Comparison of ENCODE assay signal across 1 cellular context in the genomic region with DNA sequence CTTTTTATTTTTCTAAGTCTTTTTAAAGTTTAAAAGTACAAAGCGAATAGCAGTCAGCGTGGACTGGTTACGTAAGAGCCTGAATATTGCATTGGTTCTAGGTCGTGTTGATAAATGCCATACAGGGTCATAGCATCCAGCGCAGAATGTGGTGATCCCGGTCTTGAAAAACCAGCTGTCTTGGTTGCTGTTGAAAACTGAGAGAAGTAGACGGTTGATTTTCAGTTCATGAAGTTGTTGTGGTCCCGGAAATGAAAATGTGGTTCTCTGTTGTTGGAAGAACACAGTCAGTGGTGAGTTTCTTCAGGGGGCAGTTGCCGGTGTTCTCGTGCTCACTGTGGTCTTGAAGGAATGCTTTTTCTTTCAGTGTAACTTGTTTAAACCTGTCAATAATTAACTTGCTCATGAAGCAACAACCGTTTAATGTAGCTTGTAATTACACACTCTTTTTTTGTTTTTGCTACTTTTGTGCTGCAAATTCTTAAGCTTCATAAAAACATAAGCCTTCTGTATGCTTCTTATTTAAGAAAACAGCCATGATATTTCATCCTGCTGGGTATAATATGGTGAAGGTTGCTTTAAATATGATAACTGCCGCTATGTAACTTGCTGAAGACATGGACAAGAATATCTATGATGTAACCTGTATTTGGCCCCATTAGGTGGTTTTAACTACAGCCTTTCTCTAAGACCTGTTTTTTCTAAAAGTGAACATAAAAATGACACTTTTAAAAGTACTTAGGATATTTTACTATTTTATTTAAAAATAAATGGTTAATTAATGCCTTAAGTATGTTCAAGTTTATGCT.
TF ChIP-seq lines count a peak whose summit lies in the region.

No MANE protein-coding gene starts in this region.

TF ChIP-seq in HepG2, 621 proteins besides CTCF, POLR2A, EP300 and RAD21 (continued from another document and continues in another):
- 0 out of 2 replicates have a peak, but pooled peaks have one; percentile 28 for TF ChIP-seq ZBTB34 (CRISPR knock-in tag; IDR thresholded peaks at IDR 0.05)
- TF ChIP-seq SAFB2 (CRISPR knock-in tag; IDR thresholded peaks at IDR 0.05; ENCODE audit: borderline replicate concordance, low read depth): no peak
- no peak for TF ChIP-seq GLI4 (CRISPR knock-in tag; IDR thresholded peaks at IDR 0.05; ENCODE audit: borderline replicate concordance)
- TF ChIP-seq HINFP (CRISPR knock-in tag; IDR thresholded peaks at IDR 0.05; ENCODE audit: low read depth): no peak
- peak; percentile 3; the same call in 1 of the 2 replicates for TF ChIP-seq KLF6 (CRISPR knock-in tag; IDR thresholded peaks at IDR 0.05)
- 0 out of 2 replicates have a peak, but pooled peaks have one; percentile 18 for TF ChIP-seq ZNF510 (CRISPR knock-in tag; IDR thresholded peaks at IDR 0.05; ENCODE audit: low read depth)
- TF ChIP-seq, protein P1, sequence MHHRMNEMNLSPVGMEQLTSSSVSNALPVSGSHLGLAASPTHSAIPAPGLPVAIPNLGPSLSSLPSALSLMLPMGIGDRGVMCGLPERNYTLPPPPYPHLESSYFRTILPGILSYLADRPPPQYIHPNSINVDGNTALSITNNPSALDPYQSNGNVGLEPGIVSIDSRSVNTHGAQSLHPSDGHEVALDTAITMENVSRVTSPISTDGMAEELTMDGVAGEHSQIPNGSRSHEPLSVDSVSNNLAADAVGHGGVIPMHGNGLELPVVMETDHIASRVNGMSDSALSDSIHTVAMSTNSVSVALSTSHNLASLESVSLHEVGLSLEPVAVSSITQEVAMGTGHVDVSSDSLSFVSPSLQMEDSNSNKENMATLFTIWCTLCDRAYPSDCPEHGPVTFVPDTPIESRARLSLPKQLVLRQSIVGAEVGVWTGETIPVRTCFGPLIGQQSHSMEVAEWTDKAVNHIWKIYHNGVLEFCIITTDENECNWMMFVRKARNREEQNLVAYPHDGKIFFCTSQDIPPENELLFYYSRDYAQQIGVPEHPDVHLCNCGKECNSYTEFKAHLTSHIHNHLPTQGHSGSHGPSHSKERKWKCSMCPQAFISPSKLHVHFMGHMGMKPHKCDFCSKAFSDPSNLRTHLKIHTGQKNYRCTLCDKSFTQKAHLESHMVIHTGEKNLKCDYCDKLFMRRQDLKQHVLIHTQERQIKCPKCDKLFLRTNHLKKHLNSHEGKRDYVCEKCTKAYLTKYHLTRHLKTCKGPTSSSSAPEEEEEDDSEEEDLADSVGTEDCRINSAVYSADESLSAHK (CRISPR knock-in tag; IDR thresholded peaks at IDR 0.05; ENCODE audit: borderline replicate concordance): no peak
- no peak for TF ChIP-seq ZNF775 (CRISPR knock-in tag; IDR thresholded peaks at IDR 0.05; ENCODE audit: borderline replicate concordance)
- peak; percentile 47; the same call in 1 of the 2 replicates for TF ChIP-seq ZNF337 (CRISPR knock-in tag; IDR thresholded peaks at IDR 0.05; ENCODE audit: borderline replicate concordance, low read depth)
- peak; percentile 20; the same call in 1 of the 2 replicates for TF ChIP-seq SATB2 (CRISPR knock-in tag; IDR thresholded peaks at IDR 0.05)
- TF ChIP-seq NR2F1 (CRISPR knock-in tag; IDR thresholded peaks at IDR 0.05): peak in 1 of 2 experiments; percentile 48; a peak in 1 of 4 replicates
- no peak for TF ChIP-seq FOXM1 (CRISPR knock-in tag; IDR thresholded peaks at IDR 0.05)
- TF ChIP-seq BHLHE40 (IDR thresholded peaks at IDR 0.05; ENCODE audit: low read length): no peak
- TF ChIP-seq SSRP1 (CRISPR knock-in tag; IDR thresholded peaks at IDR 0.05): no peak
- no peak for TF ChIP-seq ZNF678 (CRISPR knock-in tag; IDR thresholded peaks at IDR 0.05)
- no peak for TF ChIP-seq DNMT1 (CRISPR knock-in tag; IDR thresholded peaks at IDR 0.05)
- TF ChIP-seq ZBTB3 (CRISPR knock-in tag; IDR thresholded peaks at IDR 0.05; ENCODE audit: borderline replicate concordance, low read depth): peak; percentile 88
- TF ChIP-seq ZBTB20 (CRISPR knock-in tag; IDR thresholded peaks at IDR 0.05; ENCODE audit: borderline replicate concordance, low read depth): peak; percentile 66; the same call in 1 of the 2 replicates
- TF ChIP-seq ZNF761 (CRISPR knock-in tag; conservative IDR thresholded peaks at IDR 0.05): 0 out of 2 replicates have a peak, but pooled peaks have one; percentile 57
- TF ChIP-seq ZSCAN9 (CRISPR knock-in tag; IDR thresholded peaks at IDR 0.05; ENCODE audit: borderline replicate concordance): peak; percentile 54; the same call in 1 of the 2 replicates
- TF ChIP-seq, protein P2, sequence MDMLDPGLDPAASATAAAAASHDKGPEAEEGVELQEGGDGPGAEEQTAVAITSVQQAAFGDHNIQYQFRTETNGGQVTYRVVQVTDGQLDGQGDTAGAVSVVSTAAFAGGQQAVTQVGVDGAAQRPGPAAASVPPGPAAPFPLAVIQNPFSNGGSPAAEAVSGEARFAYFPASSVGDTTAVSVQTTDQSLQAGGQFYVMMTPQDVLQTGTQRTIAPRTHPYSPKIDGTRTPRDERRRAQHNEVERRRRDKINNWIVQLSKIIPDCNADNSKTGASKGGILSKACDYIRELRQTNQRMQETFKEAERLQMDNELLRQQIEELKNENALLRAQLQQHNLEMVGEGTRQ (IDR thresholded peaks at IDR 0.05; ENCODE audit: low read depth, low read length): no peak
- TF ChIP-seq, protein P2 (CRISPR knock-in tag; IDR thresholded peaks at IDR 0.05; ENCODE audit: borderline replicate concordance): peak; percentile 28; the same call in 1 of the 2 replicates
- peak; percentile 19; the same call in 1 of the 2 replicates for TF ChIP-seq ELF1 (CRISPR knock-in tag; IDR thresholded peaks at IDR 0.05)
- peak; percentile 82; the same call in 1 of the 2 replicates for TF ChIP-seq ZNF414 (CRISPR knock-in tag; IDR thresholded peaks at IDR 0.05)
- no peak for TF ChIP-seq NAIF1 (CRISPR knock-in tag; IDR thresholded peaks at IDR 0.05; ENCODE audit: borderline replicate concordance)
- TF ChIP-seq EHMT2 (IDR thresholded peaks at IDR 0.05; ENCODE audit: borderline replicate concordance, low read depth, low read length): peak; percentile 88
- no peak for TF ChIP-seq ZNF788 (CRISPR knock-in tag; IDR thresholded peaks at IDR 0.05; ENCODE audit: borderline replicate concordance)
- no peak for TF ChIP-seq RFXANK (CRISPR knock-in tag; IDR thresholded peaks at IDR 0.05)
- no peak for TF ChIP-seq ZMAT3 (CRISPR knock-in tag; conservative IDR thresholded peaks at IDR 0.05)
- TF ChIP-seq SIN3A (IDR thresholded peaks at IDR 0.05; ENCODE audit: borderline replicate concordance, low read depth, low read length): 0 out of 2 replicates have a peak, but pooled peaks have one; percentile 63
- peak; percentile 76; the same call in 1 of the 2 replicates for TF ChIP-seq DMAP1 (CRISPR knock-in tag; IDR thresholded peaks at IDR 0.05)
- TF ChIP-seq KDM2A (CRISPR knock-in tag; IDR thresholded peaks at IDR 0.05; ENCODE audit: borderline replicate concordance, low read depth): peak; percentile 22; the same call in 1 of the 2 replicates
- TF ChIP-seq, protein P3, sequence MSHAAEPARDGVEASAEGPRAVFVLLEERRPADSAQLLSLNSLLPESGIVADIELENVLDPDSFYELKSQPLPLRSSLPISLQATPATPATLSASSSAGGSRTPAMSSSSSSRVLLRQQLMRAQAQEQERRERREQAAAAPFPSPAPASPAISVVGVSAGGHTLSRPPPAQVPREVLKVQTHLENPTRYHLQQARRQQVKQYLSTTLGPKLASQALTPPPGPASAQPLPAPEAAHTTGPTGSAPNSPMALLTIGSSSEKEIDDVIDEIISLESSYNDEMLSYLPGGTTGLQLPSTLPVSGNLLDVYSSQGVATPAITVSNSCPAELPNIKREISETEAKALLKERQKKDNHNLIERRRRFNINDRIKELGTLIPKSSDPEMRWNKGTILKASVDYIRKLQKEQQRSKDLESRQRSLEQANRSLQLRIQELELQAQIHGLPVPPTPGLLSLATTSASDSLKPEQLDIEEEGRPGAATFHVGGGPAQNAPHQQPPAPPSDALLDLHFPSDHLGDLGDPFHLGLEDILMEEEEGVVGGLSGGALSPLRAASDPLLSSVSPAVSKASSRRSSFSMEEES (CRISPR knock-in tag; IDR thresholded peaks at IDR 0.05): peak; percentile 58; the same call in 1 of the 2 replicates
- no peak for TF ChIP-seq MAFK (conservative IDR thresholded peaks at IDR 0.05 in 1 of 2, IDR thresholded peaks at IDR 0.05 in 1 of 2; ENCODE audit: low read length in 2 of 2)
- TF ChIP-seq MED8 (CRISPR knock-in tag; IDR thresholded peaks at IDR 0.05; ENCODE audit: insufficient replicate concordance): peak; percentile 22
- no peak for TF ChIP-seq HOXA7 (CRISPR knock-in tag; IDR thresholded peaks at IDR 0.05)
- no peak for TF ChIP-seq GTF2F1 (IDR thresholded peaks at IDR 0.05; ENCODE audit: low read length)
- TF ChIP-seq ZFP90 (CRISPR knock-in tag; IDR thresholded peaks at IDR 0.05; ENCODE audit: borderline replicate concordance): no peak
- peak; percentile 64; the same call in 1 of the 2 replicates for TF ChIP-seq CBFB (CRISPR knock-in tag; IDR thresholded peaks at IDR 0.05)
- peak; percentile 18; the same call in 1 of the 2 replicates for TF ChIP-seq FOXO1 (CRISPR knock-in tag; IDR thresholded peaks at IDR 0.05)
- no peak for TF ChIP-seq KDM4B (CRISPR knock-in tag; IDR thresholded peaks at IDR 0.05)
- TF ChIP-seq GATAD2A (CRISPR knock-in tag; IDR thresholded peaks at IDR 0.05): peak; percentile 79
- TF ChIP-seq ZEB1 (IDR thresholded peaks at IDR 0.05; ENCODE audit: insufficient replicate concordance, low read depth): no peak
- peak; percentile 92 for TF ChIP-seq HNF1B (CRISPR knock-in tag; IDR thresholded peaks at IDR 0.05)
- peak; percentile 77; the same call in 1 of the 2 replicates for TF ChIP-seq POGZ (CRISPR knock-in tag; IDR thresholded peaks at IDR 0.05)
- no peak for TF ChIP-seq NR3C1 (CRISPR knock-in tag; IDR thresholded peaks at IDR 0.05)
- TF ChIP-seq, protein P4, sequence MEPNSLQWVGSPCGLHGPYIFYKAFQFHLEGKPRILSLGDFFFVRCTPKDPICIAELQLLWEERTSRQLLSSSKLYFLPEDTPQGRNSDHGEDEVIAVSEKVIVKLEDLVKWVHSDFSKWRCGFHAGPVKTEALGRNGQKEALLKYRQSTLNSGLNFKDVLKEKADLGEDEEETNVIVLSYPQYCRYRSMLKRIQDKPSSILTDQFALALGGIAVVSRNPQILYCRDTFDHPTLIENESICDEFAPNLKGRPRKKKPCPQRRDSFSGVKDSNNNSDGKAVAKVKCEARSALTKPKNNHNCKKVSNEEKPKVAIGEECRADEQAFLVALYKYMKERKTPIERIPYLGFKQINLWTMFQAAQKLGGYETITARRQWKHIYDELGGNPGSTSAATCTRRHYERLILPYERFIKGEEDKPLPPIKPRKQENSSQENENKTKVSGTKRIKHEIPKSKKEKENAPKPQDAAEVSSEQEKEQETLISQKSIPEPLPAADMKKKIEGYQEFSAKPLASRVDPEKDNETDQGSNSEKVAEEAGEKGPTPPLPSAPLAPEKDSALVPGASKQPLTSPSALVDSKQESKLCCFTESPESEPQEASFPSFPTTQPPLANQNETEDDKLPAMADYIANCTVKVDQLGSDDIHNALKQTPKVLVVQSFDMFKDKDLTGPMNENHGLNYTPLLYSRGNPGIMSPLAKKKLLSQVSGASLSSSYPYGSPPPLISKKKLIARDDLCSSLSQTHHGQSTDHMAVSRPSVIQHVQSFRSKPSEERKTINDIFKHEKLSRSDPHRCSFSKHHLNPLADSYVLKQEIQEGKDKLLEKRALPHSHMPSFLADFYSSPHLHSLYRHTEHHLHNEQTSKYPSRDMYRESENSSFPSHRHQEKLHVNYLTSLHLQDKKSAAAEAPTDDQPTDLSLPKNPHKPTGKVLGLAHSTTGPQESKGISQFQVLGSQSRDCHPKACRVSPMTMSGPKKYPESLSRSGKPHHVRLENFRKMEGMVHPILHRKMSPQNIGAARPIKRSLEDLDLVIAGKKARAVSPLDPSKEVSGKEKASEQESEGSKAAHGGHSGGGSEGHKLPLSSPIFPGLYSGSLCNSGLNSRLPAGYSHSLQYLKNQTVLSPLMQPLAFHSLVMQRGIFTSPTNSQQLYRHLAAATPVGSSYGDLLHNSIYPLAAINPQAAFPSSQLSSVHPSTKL (CRISPR knock-in tag; IDR thresholded peaks at IDR 0.05): peak; percentile 87
